19 cellular contexts compared by ENCODE assay signal in genomic region chr20:33191484-33191883, GRCh38. TPM values are rescaled to one million over a fixed set of nuclear protein-coding genes. Genes with fewer than 3 reads are reported as not detected.
DNase-seq lines count a peak whose midpoint lies in the region; ATAC-seq lines count a peak whose summit lies in the region.
"Had no signal": no experiment of that assay in that cellular context is flagged by ENCODE, and none has a peak within 500 bp of the region (broad histone marks: within the 10 kb centered on the region; RNA-seq: fewer than 3 reads in every experiment).

No MANE protein-coding gene starts in this region.

- ATAC-seq in left lobe of liver (peak; percentile 49), HG03159 (IDR thresholded peaks at IDR 0.05; ENCODE audit: unreplicated experiment) (no peak), GM19023 (IDR thresholded peaks at IDR 0.05; ENCODE audit: unreplicated experiment) (no peak)
- ATAC-seq: GM12878, Right ventricle myocardium inferior had no signal

- DNase-seq in NCI-H1092 treated with DMSO at 0.1 percent for 48 hours (lab: John Stamatoyannopoulos, UW) = peak; percentile 42
- DNase-seq in NCI-H1092 (lab: John Stamatoyannopoulos, UW) = no peak
- peak; percentile 62 for DNase-seq in NCI-H748 (lab: John Stamatoyannopoulos, UW; ENCODE audit: unreplicated experiment)
- DNase-seq in left lobe of liver (ENCODE audit: low spot score) = no peak
- DNase-seq in stimulated activated CD4-positive, alpha-beta T cell treated with anti-CD3 and anti-CD28 coated beads, Interleukin-4, amount 100 ng/mL, for 24 hours = no peak
- DNase-seq: DND-41, KBM-7, NCI-H1694 treated with DMSO at 0.1 percent for 48 hours, NCI-H2227 treated with DMSO at 0.1 percent for 48 hours, NCI-H510A treated with DMSO at 0.1 percent for 48 hours, T-helper 1 cell had no signal

RNA-seq across cellular contexts. Expression of gene BPIFA2, which starts 23.5 kb away (rescaled TPM):
- total RNA-seq in left lobe of liver = not detected
- total RNA-seq: B cell, GM12878, HT-29, OCI-LY7, Right ventricle myocardium inferior, SJSA1 had no signal

RNA-seq across cellular contexts. Expression of gene BPIFA3, which starts 25.7 kb away (rescaled TPM):
- total RNA-seq in left lobe of liver = not detected
- total RNA-seq: B cell, GM12878, HT-29, OCI-LY7, Right ventricle myocardium inferior, SJSA1 had no signal

RNA-seq across cellular contexts. Expression of gene BPIFA1, which starts 44.3 kb away (rescaled TPM):
- not detected for total RNA-seq in left lobe of liver
- total RNA-seq: B cell, GM12878, HT-29, OCI-LY7, Right ventricle myocardium inferior, SJSA1 had no signal

Comparison
In these comparisons a context has a peak if more than half of its experiments do, and no peak if none do; other contexts are left out.
1. DNase-seq: peak in NCI-H1092 treated with DMSO at 0.1 percent for 48 hours (single experiment) and NCI-H748 (single experiment); none in NCI-H1092 (single experiment), left lobe of liver (single experiment) and stimulated activated CD4-positive, alpha-beta T cell treated with anti-CD3 and anti-CD28 coated beads, Interleukin-4, amount 100 ng/mL, for 24 hours (single experiment).